ENCODE assay signal across 1 cellular context in genomic region chr15:36814085-36814484, GRCh38.
TF ChIP-seq lines count a peak whose summit lies in the region.

No MANE protein-coding gene starts in this region.

TF ChIP-seq in endothelial cell of umbilical vein, 7 proteins besides CTCF, POLR2A, EP300 and RAD21:
- no peak for TF ChIP-seq GATA2 (IDR thresholded peaks at IDR 0.05; ENCODE audit: insufficient read depth, insufficient read length, low read depth, low read length)
- no peak for TF ChIP-seq JUN (IDR thresholded peaks at IDR 0.05; ENCODE audit: borderline replicate concordance, insufficient read depth, insufficient read length, low read depth)
- TF ChIP-seq, protein P1, sequence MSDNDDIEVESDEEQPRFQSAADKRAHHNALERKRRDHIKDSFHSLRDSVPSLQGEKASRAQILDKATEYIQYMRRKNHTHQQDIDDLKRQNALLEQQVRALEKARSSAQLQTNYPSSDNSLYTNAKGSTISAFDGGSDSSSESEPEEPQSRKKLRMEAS (IDR thresholded peaks at IDR 0.05; ENCODE audit: insufficient read depth, insufficient read length): no peak
- no peak for TF ChIP-seq EZH2 (IDR thresholded peaks at IDR 0.05; ENCODE audit: borderline replicate concordance, low read depth, low read length, severe bottlenecking)
- TF ChIP-seq POLR2AphosphoS5 (IDR thresholded peaks at IDR 0.05; ENCODE audit: insufficient read depth, low read depth, low read length): no peak
- TF ChIP-seq MYC (IDR thresholded peaks at IDR 0.05; ENCODE audit: low read depth, low read length): no peak
TF ChIP-seq in endothelial cell of umbilical vein: peak in this region for 0.
